1 cellular context compared by ENCODE assay signal in genomic region chr14:105165134-105165704, GRCh38.
TF ChIP-seq lines count a peak whose summit lies in the region.

No MANE protein-coding gene starts in this region.

TF ChIP-seq in HEK293, 187 proteins besides CTCF, POLR2A, EP300 and RAD21 (continued from another document):
- TF ChIP-seq KLF17 (tag by site-specific recombination; IDR thresholded peaks at IDR 0.05) (peak; percentile 93), KLF1 (tag by site-specific recombination; IDR thresholded peaks at IDR 0.05) (peak; percentile 89), ZNF449 (tag by site-specific recombination; IDR thresholded peaks at IDR 0.05) (peak; percentile 58; the same call in 1 of the 2 replicates), ZNF692 (tag by site-specific recombination; IDR thresholded peaks at IDR 0.05) (no peak)
